25 cellular contexts compared by ENCODE assay signal in the genomic region with DNA sequence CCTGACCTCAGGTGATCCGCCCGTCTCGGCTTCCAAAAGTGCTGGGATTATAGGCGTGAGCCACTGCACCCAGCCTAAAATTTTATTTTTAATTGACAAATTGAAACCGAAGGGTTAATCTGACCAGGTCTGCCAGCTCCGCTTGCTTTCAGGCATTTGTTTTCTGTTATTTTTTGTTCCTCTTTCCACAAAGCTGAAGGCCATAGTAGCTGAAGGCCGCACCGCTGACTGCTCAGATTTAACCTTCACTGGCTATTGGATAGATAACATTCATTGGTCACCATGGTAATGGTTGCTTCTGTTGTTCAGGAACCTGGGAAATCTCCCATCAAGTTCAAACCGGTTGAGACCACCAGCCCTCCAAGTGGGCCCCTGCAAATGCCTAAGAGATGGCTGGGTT.
"Had no signal": no experiment of that assay in that cellular context is flagged by ENCODE, and none has a peak within 500 bp of the region (broad histone marks: within the 10 kb centered on the region; RNA-seq: fewer than 3 reads in every experiment).

No MANE protein-coding gene starts in this region.

- H3K27ac Mint-ChIP-seq: activated CD8-positive, alpha-beta memory T cell treated with anti-CD3 and anti-CD28 coated beads, Interleukin-2, amount 10 ng/mL, durations not matched to agents 7 days and 5 days; activated naive CD8-positive, alpha-beta T cell treated with anti-CD3 and anti-CD28 coated beads, Interleukin-2, amount 50 U/mL, for 24 hours; IgD-negative memory B cell; T-helper 17 cell; WTC11 had no signal

- ATAC-seq: activated CD8-positive, alpha-beta memory T cell treated with anti-CD3 and anti-CD28 coated beads, Interleukin-2, amount 10 ng/mL, durations not matched to agents 7 days and 5 days; activated naive CD4-positive, alpha-beta T cell treated with anti-CD3 and anti-CD28 coated beads, Interleukin-2, amount 50 U/mL, for 72 hours; activated naive CD8-positive, alpha-beta T cell treated with anti-CD3 and anti-CD28 coated beads, Interleukin-2, amount 50 U/mL, for 24 hours; activated T-cell treated with anti-CD3 and anti-CD28 coated beads, Interleukin-2, amount 50 U/mL, for 4 hours; PC-3; T-helper 17 cell; WTC11 had no signal

- H3K36me3 Mint-ChIP-seq: activated CD8-positive, alpha-beta memory T cell treated with anti-CD3 and anti-CD28 coated beads, Interleukin-2, amount 10 ng/mL, durations not matched to agents 7 days and 5 days; IgD-negative memory B cell had no signal

- FAIRE-seq: astrocyte, RCC 7860 had no signal

- H3K4me1 Mint-ChIP-seq: activated CD8-positive, alpha-beta memory T cell treated with anti-CD3 and anti-CD28 coated beads, Interleukin-2, amount 10 ng/mL, durations not matched to agents 7 days and 5 days; activated naive CD8-positive, alpha-beta T cell treated with anti-CD3 and anti-CD28 coated beads, Interleukin-2, amount 50 U/mL, for 24 hours; central memory CD8-positive, alpha-beta T cell; IgD-negative memory B cell; T-helper 17 cell; WTC11 had no signal

- DNase-seq: activated CD4-positive, alpha-beta T cell treated with anti-CD3 and anti-CD28 coated beads for 48 hours; activated CD4-positive, alpha-beta T cell treated with anti-CD3 and anti-CD28 coated beads, Interleukin-2, amount 50 U/mL, for 4 hours; activated CD4-positive, CD25-positive, alpha-beta regulatory T cell treated with anti-CD3 and anti-CD28 coated beads, Interleukin-2, amount 50 U/mL, for 72 hours; activated CD8-positive, alpha-beta memory T cell treated with anti-CD3 and anti-CD28 coated beads, Interleukin-2, amount 10 ng/mL, durations not matched to agents 7 days and 5 days; activated effector memory CD4-positive, alpha-beta T cell treated with anti-CD3 and anti-CD28 coated beads, Interleukin-2, amount 50 U/mL, for 16 hours; activated naive CD4-positive, alpha-beta T cell treated with Interleukin-2 at 50 U/mL for 16 hours; activated naive CD8-positive, alpha-beta T cell treated with anti-CD3 and anti-CD28 coated beads, Interleukin-2, amount 50 U/mL, for 24 hours; activated T-cell treated with anti-CD3 and anti-CD28 coated beads, Interleukin-2, amount 50 U/mL, for 4 hours; amygdala; KG1; NCI-H1092; NCI-H1930; NCI-H2107; NCI-H526 treated with DMSO at 0.1 percent for 48 hours; PC-3; SHP77 treated with DMSO at 0.1 percent for 48 hours; T-helper 17 cell; T-helper 9 cell had no signal

- H3K4me3 Mint-ChIP-seq: activated CD8-positive, alpha-beta memory T cell treated with anti-CD3 and anti-CD28 coated beads, Interleukin-2, amount 10 ng/mL, durations not matched to agents 7 days and 5 days; activated naive CD8-positive, alpha-beta T cell treated with anti-CD3 and anti-CD28 coated beads, Interleukin-2, amount 50 U/mL, for 24 hours; activated T-cell treated with anti-CD3 and anti-CD28 coated beads, Interleukin-2, amount 50 U/mL, for 4 hours; brain; central memory CD8-positive, alpha-beta T cell; IgD-negative memory B cell; T-helper 17 cell; WTC11 had no signal

- H3K27me3 Mint-ChIP-seq: activated CD8-positive, alpha-beta memory T cell treated with anti-CD3 and anti-CD28 coated beads, Interleukin-2, amount 10 ng/mL, durations not matched to agents 7 days and 5 days; activated naive CD8-positive, alpha-beta T cell treated with anti-CD3 and anti-CD28 coated beads, Interleukin-2, amount 50 U/mL, for 24 hours; central memory CD8-positive, alpha-beta T cell; IgD-negative memory B cell; T-helper 17 cell had no signal
